ENCODE assay signal across 8 cellular contexts in the genomic region with DNA sequence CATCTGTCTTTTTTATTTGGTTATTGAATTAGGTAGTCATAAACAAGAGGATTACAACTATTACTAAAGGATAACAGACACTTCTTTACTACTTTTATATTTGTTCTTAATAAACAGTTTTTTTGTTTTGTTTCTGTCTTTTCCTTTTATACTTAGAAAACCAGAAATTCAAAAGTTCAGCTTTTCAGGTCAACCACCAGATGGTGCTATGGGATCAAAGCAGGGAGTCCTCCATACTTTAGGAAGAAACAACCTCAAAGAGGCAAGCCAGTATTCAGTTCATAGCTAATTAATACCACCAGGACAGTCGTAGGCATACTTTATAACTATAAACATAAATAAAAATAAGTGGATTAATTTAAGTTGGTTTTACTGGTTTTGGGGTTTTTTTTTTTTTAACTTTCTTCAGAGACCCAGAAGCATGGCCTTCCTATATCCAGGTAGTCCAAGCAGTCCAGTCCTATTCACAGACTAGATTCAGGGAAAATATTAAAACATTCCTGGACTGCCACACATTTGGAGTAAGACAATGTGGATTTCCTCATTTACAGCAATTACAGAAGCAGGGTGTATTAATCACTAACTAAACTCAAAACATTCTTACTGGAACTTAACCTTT. TPM values are rescaled to one million over a fixed set of nuclear protein-coding genes. Genes with fewer than 3 reads are reported as not detected.
DNase-seq lines count a peak whose midpoint lies in the region; ATAC-seq and TF ChIP-seq lines count a peak whose summit lies in the region.

No MANE protein-coding gene starts in this region.

- H3K27ac Mint-ChIP-seq in CD14-positive monocyte (peak overlapping the region in 1 of 7 donors; percentile 70), immature natural killer cell (no peak overlapping the region)

- ATAC-seq in GM18511 (IDR thresholded peaks at IDR 0.05; ENCODE audit: unreplicated experiment) (peak; percentile 57), body of pancreas (peak; percentile 58), GM21717 (IDR thresholded peaks at IDR 0.05; ENCODE audit: unreplicated experiment) (no peak)

- H3K36me3 Mint-ChIP-seq in CD14-positive monocyte (no peaks in the 10 kb centered on the region), immature natural killer cell (no peaks in the 10 kb centered on the region)

- intact Hi-C loops in CD14-positive monocyte (cut with micrococcal nuclease) (loop anchor here in 1 of 2 donors (10.0 kb wide), 1 partner anchor 283 kb away; no protein-coding TSS in a partner anchor), body of pancreas (cut with DNase I) (loop anchor here (5.0 kb wide), 1 partner anchor 1280 kb away; no protein-coding TSS in a partner anchor)

- H3K36me3 ChIP-seq in body of pancreas (replicated peaks in 1 of 2; ENCODE audit: insufficient read depth in 1 of 2, low read depth in 2 of 2), result no peaks in the 10 kb centered on the region

- H3K4me1 Mint-ChIP-seq in CD14-positive monocyte (peaks cover 17% of the 10 kb centered on the region), immature natural killer cell (no peaks in the 10 kb centered on the region)

- H3K27me3 Mint-ChIP-seq in CD14-positive monocyte (ENCODE audit: low read depth in 3 of 3) (peaks cover 1 to 3% (median 3%) of the 10 kb centered on the region in 3 donors), immature natural killer cell (ENCODE audit: low read depth in 3 of 3) (peaks cover 0 to 6% (median 6%) of the 10 kb centered on the region in 3 donors)

- TF ChIP-seq CTCF in CD14-positive monocyte (IDR thresholded peaks at IDR 0.05) (peak; percentile 87), body of pancreas (IDR thresholded peaks at IDR 0.05) (peak; percentile 71 to 91 (median 83))

- no peaks in the 10 kb centered on the region for H3K27me3 ChIP-seq in body of pancreas

- DNase-seq in CD14-positive monocyte (ENCODE audit: low spot score) (no peak), LHCN-M2 (ENCODE audit: low read depth) (peak; percentile 65), RPMI8226 (peak; percentile 79), body of pancreas (peak in 2 of 4 donors; percentile 17 to 25), immature natural killer cell (peak; percentile 60 to 73 (median 67))
- DNase-seq in stimulated activated CD4-positive, alpha-beta T cell treated with anti-CD3 and anti-CD28 coated beads, Interleukin-2, amount 100 ng/mL, for 4 hours (ENCODE audit: low read depth), result peak; percentile 31

- peaks cover 12% of the 10 kb centered on the region for H3K4me1 ChIP-seq in body of pancreas

- H3K4me3 Mint-ChIP-seq in CD14-positive monocyte (no peak overlapping the region), immature natural killer cell (no peak overlapping the region)

- no peaks in the 10 kb centered on the region for H3K9me3 ChIP-seq in body of pancreas

- H3K9me3 Mint-ChIP-seq in CD14-positive monocyte, result no peaks in the 10 kb centered on the region
- no peaks in the 10 kb centered on the region for H3K9me3 Mint-ChIP-seq in immature natural killer cell

- H3K4me3 ChIP-seq in body of pancreas, result no peak overlapping the region

- H3K27ac ChIP-seq in body of pancreas, result no peak overlapping the region

- 4 to 7% methylated on average over 1 of the region's 1 CpG for WGBS in body of pancreas, 2 donors

- no peak for TF ChIP-seq POLR2A in body of pancreas (IDR thresholded peaks at IDR 0.05)

RNA-seq across cellular contexts. Expression of a gene that starts 16.0 kb away (rescaled TPM):
- polyA plus RNA-seq in CD14-positive monocyte, result 100 to 1,000 TPM; 181 to 182 TPM
- 229 and 243 TPM in 2 replicates for total RNA-seq in LHCN-M2 (2014; rRNA removed)
- 124 TPM for polyA plus RNA-seq in LHCN-M2 (2012)
- total RNA-seq in body of pancreas, result 100 to 1,000 TPM in 1 of 2 donors, 10 to 100 TPM in 1; 60.0 to 182 TPM
- polyA plus RNA-seq in immature natural killer cell, result 100 to 1,000 TPM; 189 to 227 (median 198) TPM

RNA-seq across cellular contexts. Expression of a gene that starts 51.1 kb away (rescaled TPM):
- polyA plus RNA-seq in CD14-positive monocyte, result 1 to 10 TPM; 1.0 to 3.8 TPM
- total RNA-seq in LHCN-M2 (2014; rRNA removed), result 10.0 and 12.4 TPM in 2 replicates
- 1.3 TPM for polyA plus RNA-seq in LHCN-M2 (2012)
- total RNA-seq in body of pancreas, result 1 to 10 TPM; 3.6 to 7.9 TPM
- polyA plus RNA-seq in immature natural killer cell, result 1 to 10 TPM; 1.1 to 8.2 (median 2.8) TPM
